2 cellular contexts compared by ENCODE assay signal in the genomic region with DNA sequence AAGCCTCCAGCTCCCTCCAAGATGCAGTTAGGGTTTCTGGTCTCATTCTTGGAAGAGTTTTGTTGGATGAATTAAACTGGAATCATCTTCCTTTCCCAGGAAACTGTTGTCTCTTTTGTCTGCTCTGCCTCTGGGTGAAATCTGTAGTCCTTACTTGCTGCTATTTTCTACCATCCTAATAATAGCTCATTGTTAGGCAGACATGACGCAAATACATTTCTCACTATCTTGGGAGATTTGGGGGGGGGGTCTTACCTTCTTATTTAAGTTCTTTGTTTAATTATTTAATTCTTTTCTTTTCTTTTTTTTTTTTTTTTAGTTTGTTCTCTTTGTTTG.
TF ChIP-seq lines count a peak whose summit lies in the region.

No MANE protein-coding gene starts in this region.

TF ChIP-seq in SK-N-SH, 30 proteins besides CTCF, POLR2A, EP300 and RAD21 (continued from another document):
- TF ChIP-seq, protein P1, sequence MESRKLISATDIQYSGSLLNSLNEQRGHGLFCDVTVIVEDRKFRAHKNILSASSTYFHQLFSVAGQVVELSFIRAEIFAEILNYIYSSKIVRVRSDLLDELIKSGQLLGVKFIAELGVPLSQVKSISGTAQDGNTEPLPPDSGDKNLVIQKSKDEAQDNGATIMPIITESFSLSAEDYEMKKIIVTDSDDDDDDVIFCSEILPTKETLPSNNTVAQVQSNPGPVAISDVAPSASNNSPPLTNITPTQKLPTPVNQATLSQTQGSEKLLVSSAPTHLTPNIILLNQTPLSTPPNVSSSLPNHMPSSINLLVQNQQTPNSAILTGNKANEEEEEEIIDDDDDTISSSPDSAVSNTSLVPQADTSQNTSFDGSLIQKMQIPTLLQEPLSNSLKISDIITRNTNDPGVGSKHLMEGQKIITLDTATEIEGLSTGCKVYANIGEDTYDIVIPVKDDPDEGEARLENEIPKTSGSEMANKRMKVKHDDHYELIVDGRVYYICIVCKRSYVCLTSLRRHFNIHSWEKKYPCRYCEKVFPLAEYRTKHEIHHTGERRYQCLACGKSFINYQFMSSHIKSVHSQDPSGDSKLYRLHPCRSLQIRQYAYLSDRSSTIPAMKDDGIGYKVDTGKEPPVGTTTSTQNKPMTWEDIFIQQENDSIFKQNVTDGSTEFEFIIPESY (IDR thresholded peaks at IDR 0.05; ENCODE audit: borderline replicate concordance, low read depth) = no peak
- TF ChIP-seq, protein P2, sequence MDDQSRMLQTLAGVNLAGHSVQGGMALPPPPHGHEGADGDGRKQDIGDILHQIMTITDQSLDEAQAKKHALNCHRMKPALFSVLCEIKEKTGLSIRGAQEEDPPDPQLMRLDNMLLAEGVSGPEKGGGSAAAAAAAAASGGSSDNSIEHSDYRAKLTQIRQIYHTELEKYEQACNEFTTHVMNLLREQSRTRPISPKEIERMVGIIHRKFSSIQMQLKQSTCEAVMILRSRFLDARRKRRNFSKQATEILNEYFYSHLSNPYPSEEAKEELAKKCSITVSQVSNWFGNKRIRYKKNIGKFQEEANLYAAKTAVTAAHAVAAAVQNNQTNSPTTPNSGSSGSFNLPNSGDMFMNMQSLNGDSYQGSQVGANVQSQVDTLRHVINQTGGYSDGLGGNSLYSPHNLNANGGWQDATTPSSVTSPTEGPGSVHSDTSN (IDR thresholded peaks at IDR 0.05) = no peak
- TF ChIP-seq EZH2phosphoT487 (IDR thresholded peaks at IDR 0.05; ENCODE audit: borderline replicate concordance, low read depth) = no peak
- TF ChIP-seq, protein P3, sequence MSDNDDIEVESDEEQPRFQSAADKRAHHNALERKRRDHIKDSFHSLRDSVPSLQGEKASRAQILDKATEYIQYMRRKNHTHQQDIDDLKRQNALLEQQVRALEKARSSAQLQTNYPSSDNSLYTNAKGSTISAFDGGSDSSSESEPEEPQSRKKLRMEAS (IDR thresholded peaks at IDR 0.05; ENCODE audit: low read depth) = no peak
- TF ChIP-seq CHD2 (IDR thresholded peaks at IDR 0.05; ENCODE audit: low read length, partially characterized antibody) = no peak
- TF ChIP-seq TEAD4 (IDR thresholded peaks at IDR 0.05; ENCODE audit: borderline replicate concordance, insufficient read depth) = no peak
- TF ChIP-seq POLR2AphosphoS5 (IDR thresholded peaks at IDR 0.05; ENCODE audit: low read depth, low read length) = no peak
- TF ChIP-seq NRF1 (IDR thresholded peaks at IDR 0.05; ENCODE audit: low read depth, low read length) = no peak
- TF ChIP-seq, protein P4, sequence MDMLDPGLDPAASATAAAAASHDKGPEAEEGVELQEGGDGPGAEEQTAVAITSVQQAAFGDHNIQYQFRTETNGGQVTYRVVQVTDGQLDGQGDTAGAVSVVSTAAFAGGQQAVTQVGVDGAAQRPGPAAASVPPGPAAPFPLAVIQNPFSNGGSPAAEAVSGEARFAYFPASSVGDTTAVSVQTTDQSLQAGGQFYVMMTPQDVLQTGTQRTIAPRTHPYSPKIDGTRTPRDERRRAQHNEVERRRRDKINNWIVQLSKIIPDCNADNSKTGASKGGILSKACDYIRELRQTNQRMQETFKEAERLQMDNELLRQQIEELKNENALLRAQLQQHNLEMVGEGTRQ (IDR thresholded peaks at IDR 0.05; ENCODE audit: borderline replicate concordance, low read depth, low read length) = no peak
- TF ChIP-seq JUND (IDR thresholded peaks at IDR 0.05) = no peak
- TF ChIP-seq SIN3A (IDR thresholded peaks at IDR 0.05; ENCODE audit: borderline replicate concordance, low read depth, low read length) = no peak
- no peak for TF ChIP-seq SMC3 (IDR thresholded peaks at IDR 0.05; ENCODE audit: low read depth, low read length)
- TF ChIP-seq, protein P5, sequence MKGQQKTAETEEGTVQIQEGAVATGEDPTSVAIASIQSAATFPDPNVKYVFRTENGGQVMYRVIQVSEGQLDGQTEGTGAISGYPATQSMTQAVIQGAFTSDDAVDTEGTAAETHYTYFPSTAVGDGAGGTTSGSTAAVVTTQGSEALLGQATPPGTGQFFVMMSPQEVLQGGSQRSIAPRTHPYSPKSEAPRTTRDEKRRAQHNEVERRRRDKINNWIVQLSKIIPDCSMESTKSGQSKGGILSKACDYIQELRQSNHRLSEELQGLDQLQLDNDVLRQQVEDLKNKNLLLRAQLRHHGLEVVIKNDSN (IDR thresholded peaks at IDR 0.05; ENCODE audit: borderline replicate concordance, low read depth) = no peak
- no peak for TF ChIP-seq RFX5 (IDR thresholded peaks at IDR 0.05; ENCODE audit: low read length)
- TF ChIP-seq FOSL2 (IDR thresholded peaks at IDR 0.05; ENCODE audit: borderline replicate concordance, low read depth) = no peak
- no peak for TF ChIP-seq MEF2A (IDR thresholded peaks at IDR 0.05; ENCODE audit: borderline replicate concordance, low read depth)
- no peak for TF ChIP-seq ELF1 (IDR thresholded peaks at IDR 0.05)
- TF ChIP-seq FOXM1 (IDR thresholded peaks at IDR 0.05; ENCODE audit: low read depth) = no peak
TF ChIP-seq in SK-N-SH: peak in this region for 0.

TF ChIP-seq in SK-N-SH treated with all-trans-retinoic acid at 6 μM for 48 hours, 23 proteins besides CTCF, POLR2A, EP300 and RAD21:
- TF ChIP-seq, protein P6, sequence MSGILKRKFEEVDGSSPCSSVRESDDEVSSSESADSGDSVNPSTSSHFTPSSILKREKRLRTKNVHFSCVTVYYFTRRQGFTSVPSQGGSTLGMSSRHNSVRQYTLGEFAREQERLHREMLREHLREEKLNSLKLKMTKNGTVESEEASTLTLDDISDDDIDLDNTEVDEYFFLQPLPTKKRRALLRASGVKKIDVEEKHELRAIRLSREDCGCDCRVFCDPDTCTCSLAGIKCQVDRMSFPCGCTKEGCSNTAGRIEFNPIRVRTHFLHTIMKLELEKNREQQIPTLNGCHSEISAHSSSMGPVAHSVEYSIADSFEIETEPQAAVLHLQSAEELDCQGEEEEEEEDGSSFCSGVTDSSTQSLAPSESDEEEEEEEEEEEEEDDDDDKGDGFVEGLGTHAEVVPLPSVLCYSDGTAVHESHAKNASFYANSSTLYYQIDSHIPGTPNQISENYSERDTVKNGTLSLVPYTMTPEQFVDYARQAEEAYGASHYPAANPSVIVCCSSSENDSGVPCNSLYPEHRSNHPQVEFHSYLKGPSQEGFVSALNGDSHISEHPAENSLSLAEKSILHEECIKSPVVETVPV (CRISPR knock-in tag; IDR thresholded peaks at IDR 0.05) = no peak
- no peak for TF ChIP-seq GLIS3 (CRISPR knock-in tag; IDR thresholded peaks at IDR 0.05)
- TF ChIP-seq, protein P7, sequence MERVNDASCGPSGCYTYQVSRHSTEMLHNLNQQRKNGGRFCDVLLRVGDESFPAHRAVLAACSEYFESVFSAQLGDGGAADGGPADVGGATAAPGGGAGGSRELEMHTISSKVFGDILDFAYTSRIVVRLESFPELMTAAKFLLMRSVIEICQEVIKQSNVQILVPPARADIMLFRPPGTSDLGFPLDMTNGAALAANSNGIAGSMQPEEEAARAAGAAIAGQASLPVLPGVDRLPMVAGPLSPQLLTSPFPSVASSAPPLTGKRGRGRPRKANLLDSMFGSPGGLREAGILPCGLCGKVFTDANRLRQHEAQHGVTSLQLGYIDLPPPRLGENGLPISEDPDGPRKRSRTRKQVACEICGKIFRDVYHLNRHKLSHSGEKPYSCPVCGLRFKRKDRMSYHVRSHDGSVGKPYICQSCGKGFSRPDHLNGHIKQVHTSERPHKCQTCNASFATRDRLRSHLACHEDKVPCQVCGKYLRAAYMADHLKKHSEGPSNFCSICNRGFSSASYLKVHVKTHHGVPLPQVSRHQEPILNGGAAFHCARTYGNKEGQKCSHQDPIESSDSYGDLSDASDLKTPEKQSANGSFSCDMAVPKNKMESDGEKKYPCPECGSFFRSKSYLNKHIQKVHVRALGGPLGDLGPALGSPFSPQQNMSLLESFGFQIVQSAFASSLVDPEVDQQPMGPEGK (CRISPR knock-in tag; IDR thresholded peaks at IDR 0.05; ENCODE audit: borderline replicate concordance) = no peak
- TF ChIP-seq TCF4 (CRISPR knock-in tag; IDR thresholded peaks at IDR 0.05; ENCODE audit: borderline replicate concordance) = no peak
- no peak for TF ChIP-seq PPARA (CRISPR knock-in tag; IDR thresholded peaks at IDR 0.05; ENCODE audit: borderline replicate concordance)
- no peak for TF ChIP-seq SNAI2 (CRISPR knock-in tag; IDR thresholded peaks at IDR 0.05)
